Comparison of ENCODE assay signal across 13 cellular contexts in the genomic region with DNA sequence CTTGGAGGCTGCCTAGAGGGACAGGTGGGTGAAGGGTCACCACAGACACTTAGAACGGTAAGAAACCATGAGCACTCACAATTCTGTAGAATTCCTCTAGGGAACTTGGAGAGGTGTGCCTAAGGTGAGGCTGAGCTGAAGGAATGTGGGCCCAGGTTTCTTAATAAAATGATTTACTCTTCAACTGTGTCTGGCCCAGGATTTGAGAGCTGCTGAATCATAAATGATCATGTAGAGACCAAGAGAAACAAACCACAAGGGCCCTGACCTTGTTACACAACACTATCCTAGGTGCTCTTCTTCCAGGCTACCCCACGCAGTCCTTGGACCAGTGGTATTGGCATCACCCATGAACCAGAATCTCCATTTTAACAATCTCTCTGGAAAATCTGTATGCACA. TPM values are rescaled to one million over a fixed set of nuclear protein-coding genes. Genes with fewer than 3 reads are reported as not detected.
A peak's percentile ranks its signal among the peaks of the same experiment; 100 is the strongest.
DNase-seq lines count a peak whose midpoint lies in the region; ATAC-seq and TF ChIP-seq lines count a peak whose summit lies in the region.
"Had no signal": no experiment of that assay in that cellular context is flagged by ENCODE, and none has a peak within 500 bp of the region (broad histone marks: within the 10 kb centered on the region; RNA-seq: fewer than 3 reads in every experiment).

No MANE protein-coding gene starts in this region.

- H3K27me3 ChIP-seq in RWPE2 (ENCODE audit: insufficient read depth, poor library complexity, severe bottlenecking) (no peaks in the 10 kb centered on the region), foreskin keratinocyte (no peaks in the 10 kb centered on the region), suprapubic skin (no peaks in the 10 kb centered on the region), ascending aorta (no peaks in the 10 kb centered on the region)
- H3K27me3 ChIP-seq: BLaER1 treated with 17β-estradiol and CSF1 and Interleukin-3, amounts not matched to agents 10 nM and 100 nM had no signal

- TF ChIP-seq CTCF in RWPE2 (IDR thresholded peaks at IDR 0.05; ENCODE audit: poor library complexity, severe bottlenecking) (no peak), epithelial cell of esophagus (IDR thresholded peaks at IDR 0.05; ENCODE audit: insufficient read depth, low read depth, low read length, missing control alignments) (no peak), foreskin keratinocyte (conservative IDR thresholded peaks at IDR 0.05) (no peak), suprapubic skin (IDR thresholded peaks at IDR 0.05) (no peak), ascending aorta (IDR thresholded peaks at IDR 0.05) (no peak)

- H3K4me1 ChIP-seq in RWPE2 (ENCODE audit: insufficient read depth, poor library complexity, severe bottlenecking) (no peaks in the 10 kb centered on the region), foreskin keratinocyte (peaks cover 21% of the 10 kb centered on the region), suprapubic skin (peaks cover 4% of the 10 kb centered on the region), ascending aorta (no peaks in the 10 kb centered on the region)
- H3K4me1 ChIP-seq: BLaER1 treated with 17β-estradiol and CSF1 and Interleukin-3, amounts not matched to agents 10 nM and 100 nM; HAP-1 had no signal

- H3K9me3 ChIP-seq in RWPE2 (ENCODE audit: severe bottlenecking) (no peaks in the 10 kb centered on the region), suprapubic skin (no peaks in the 10 kb centered on the region), ascending aorta (peaks cover 8 to 31% of the 10 kb centered on the region in 2 donors)

- intact Hi-C loops in sciatic nerve (cut with DNase I) (no loop called here), ascending aorta (cut with DNase I) (no loop called here)

- no peak for TF ChIP-seq POLR2A in suprapubic skin (IDR thresholded peaks at IDR 0.05)

- H3K36me3 ChIP-seq in RWPE2 (ENCODE audit: low read depth) (no peaks in the 10 kb centered on the region), suprapubic skin (no peaks in the 10 kb centered on the region), ascending aorta (peaks cover 0 to 8% of the 10 kb centered on the region in 2 donors)
- H3K36me3 ChIP-seq: HAP-1 had no signal

- H3K27ac ChIP-seq in RWPE2 (ENCODE audit: poor library complexity, severe bottlenecking), result peak overlapping the region; percentile 12
- H3K27ac ChIP-seq in foreskin keratinocyte, result peak overlapping the region; percentile 59
- H3K27ac ChIP-seq in suprapubic skin, result no peak overlapping the region
- no peak overlapping the region for H3K27ac ChIP-seq in ascending aorta
- H3K27ac ChIP-seq: BLaER1 treated with 17β-estradiol and CSF1 and Interleukin-3, amounts not matched to agents 10 nM and 100 nM had no signal

- ATAC-seq in RWPE2 (ENCODE audit: low read depth), result peak; percentile 86
- peak; percentile 72 for ATAC-seq in foreskin keratinocyte
- peak; percentile 62 for ATAC-seq in sciatic nerve

- H3K4me3 ChIP-seq in RWPE2 (ENCODE audit: severe bottlenecking), result no peak overlapping the region
- no peak overlapping the region for H3K4me3 ChIP-seq in epithelial cell of esophagus (ENCODE audit: low read length)
- H3K4me3 ChIP-seq in suprapubic skin, result no peak overlapping the region
- no peak overlapping the region for H3K4me3 ChIP-seq in ascending aorta
- H3K4me3 ChIP-seq: BLaER1 treated with 17β-estradiol and CSF1 and Interleukin-3, amounts not matched to agents 10 nM and 100 nM; HAP-1 had no signal

- 65% methylated on average over 2 of the region's 2 CpGs for WGBS in suprapubic skin

- no peak for TF ChIP-seq EP300 in suprapubic skin (IDR thresholded peaks at IDR 0.05)

- no peak for DNase-seq in RWPE2 (ENCODE audit: low spot score)
- peak; percentile 83 for DNase-seq in epithelial cell of esophagus (ENCODE audit: low read depth)
- DNase-seq in foreskin keratinocyte, result peak; percentile 76 to 88
- DNase-seq in sciatic nerve (ENCODE audit: low spot score), result no peak
- DNase-seq in EL, result no peak
- DNase-seq in suprapubic skin (ENCODE audit: low spot score in 2 of 2), result no peak
- DNase-seq in ascending aorta (ENCODE audit: low spot score in 2 of 2), result no peak
- DNase-seq: ACHN; CD4-positive, CD25-positive, alpha-beta regulatory T cell; DMS53; GOT3 had no signal

RNA-seq across cellular contexts. Expression of a gene that starts 27.7 kb away (rescaled TPM):
- total RNA-seq in foreskin keratinocyte (6.8 and 8.0 TPM in 2 replicates), sciatic nerve (8.2 TPM), suprapubic skin (10 to 100 TPM in 3 of 4 donors, 1 to 10 TPM in 1; 8.3 to 16.6 (median 11.4) TPM), ascending aorta (11.6 TPM)
- 4.6 and 4.8 TPM in 2 replicates for polyA plus RNA-seq in foreskin keratinocyte

RNA-seq across cellular contexts. Expression of a gene that starts 51.1 kb away (rescaled TPM):
- total RNA-seq in foreskin keratinocyte, result 28.5 and 30.1 TPM in 2 replicates
- 10.6 and 14.1 TPM in 2 replicates for polyA plus RNA-seq in foreskin keratinocyte
- total RNA-seq in sciatic nerve, result 48.0 TPM
- 10 to 100 TPM; 29.3 to 35.7 (median 32.3) TPM for total RNA-seq in suprapubic skin
- total RNA-seq in ascending aorta, result 54.5 TPM

Comparison
In these comparisons a context has a peak if more than half of its experiments do, and no peak if none do; other contexts are left out.
1. DNase-seq: peak in epithelial cell of esophagus (single experiment) and foreskin keratinocyte (2 of 2); none in RWPE2 (single experiment), sciatic nerve (single experiment), EL (single experiment), suprapubic skin (0 of 2) and ascending aorta (0 of 2).
2. H3K27ac ChIP-seq: peak in RWPE2 (single experiment) and foreskin keratinocyte (single experiment); none in suprapubic skin (single experiment) and ascending aorta (0 of 2).
3. Peak in every context shown above with its lines, with median percentiles within 50 percentile points of each other: ATAC-seq.